In genomic region chr5:64768358-64769312, GRCh38 we compare ENCODE assay signal across 8 cellular contexts. TPM values are rescaled to one million over a fixed set of nuclear protein-coding genes. Genes with fewer than 3 reads are reported as not detected.
DNase-seq lines count a peak whose midpoint lies in the region; ATAC-seq, FAIRE-seq and TF ChIP-seq lines count a peak whose summit lies in the region.

TSS of gene CWC27 (plus strand) at chr5:64768930. CDS start at chr5:64769147, 217 bp downstream.
TSS of gene SREK1IP1 (minus strand) at chr5:64768691. CDS start at chr5:64768517, 174 bp downstream.

- H3K27me3 ChIP-seq in left ventricle myocardium inferior (ENCODE audit: low read depth), result no peaks in the 10 kb centered on the region

- intact Hi-C loops in left ventricle myocardium inferior (cut with micrococcal nuclease), result no loop called here

- peak within 1 kb of the TSS; percentile 94 for H3K4me3 ChIP-seq in left ventricle myocardium inferior

- peaks cover 2% of the 10 kb centered on the region for H3K36me3 Mint-ChIP-seq in progenitor cell of endocrine pancreas (ENCODE audit: insufficient read depth)

- peak; percentile 96 for FAIRE-seq in GM12891 (lab: Jason Lieb, UNC)

- peak; percentile 98 for ATAC-seq in HG02798 (IDR thresholded peaks at IDR 0.05; ENCODE audit: poor library complexity, unreplicated experiment)

- H3K9me3 ChIP-seq in left ventricle myocardium inferior (replicated peaks), result no peaks in the 10 kb centered on the region

- H3K27ac ChIP-seq in left ventricle myocardium inferior (replicated peaks), result peak within 1 kb of the TSS; percentile 88

- no peaks in the 10 kb centered on the region for H3K27me3 Mint-ChIP-seq in progenitor cell of endocrine pancreas

- peak within 1 kb of the TSS; percentile 97 for H3K4me3 Mint-ChIP-seq in progenitor cell of endocrine pancreas (ENCODE audit: low read depth)

- TF ChIP-seq CTCF in left ventricle myocardium inferior (IDR thresholded peaks at IDR 0.05; ENCODE audit: borderline replicate concordance), result peak; percentile 37
- peak; percentile 27 for TF ChIP-seq CTCF in progenitor cell of endocrine pancreas (IDR thresholded peaks at IDR 0.05; ENCODE audit: unreplicated experiment)

- peak within 1 kb of the TSS; percentile 99 for H3K27ac Mint-ChIP-seq in progenitor cell of endocrine pancreas

- H3K36me3 ChIP-seq in left ventricle myocardium inferior, result peaks cover 6% of the 10 kb centered on the region

- H3K4me1 Mint-ChIP-seq in progenitor cell of endocrine pancreas (ENCODE audit: low read depth), result peaks cover 21% of the 10 kb centered on the region

- peak; percentile 78; the same call in 1 of the 2 replicates for TF ChIP-seq POLR2A in GM12891 (IDR thresholded peaks at IDR 0.05; ENCODE audit: low read depth, low read length)

- DNase-seq in GM12891 (ENCODE audit: insufficient read length, low spot score), result peak; percentile 51
- DNase-seq in NCI-H1436 (lab: John Stamatoyannopoulos, UW), result peak; percentile 80
- peak; percentile 47 to 90 (median 69) for DNase-seq in T-helper 1 cell
- peak; percentile 93 for DNase-seq in amniotic epithelial cell (ENCODE audit: low read depth)
- DNase-seq in left ventricle myocardium inferior, result peak; percentile 78
- DNase-seq in progenitor cell of endocrine pancreas (ENCODE audit: low spot score, unreplicated experiment), result peak; percentile 72
- peak; percentile 85 for DNase-seq in ureter (ENCODE audit: low spot score)

- no peaks in the 10 kb centered on the region for H3K9me3 Mint-ChIP-seq in progenitor cell of endocrine pancreas (ENCODE audit: low read depth)

- peaks cover 76% of the 10 kb centered on the region for H3K4me1 ChIP-seq in left ventricle myocardium inferior

TF ChIP-seq in GM12891, 5 proteins besides CTCF, POLR2A, EP300 and RAD21:
- TF ChIP-seq POU2F2 (IDR thresholded peaks at IDR 0.05; ENCODE audit: low read depth, low read length) (peak; percentile 78), TAF1 (IDR thresholded peaks at IDR 0.05; ENCODE audit: low read depth, low read length) (peak; percentile 63), SPI1 (IDR thresholded peaks at IDR 0.05; ENCODE audit: low read depth, low read length) (no peak), PAX5 (IDR thresholded peaks at IDR 0.05; ENCODE audit: insufficient read depth, low read length, severe bottlenecking) (peak; percentile 20), POLR2AphosphoS5 (IDR thresholded peaks at IDR 0.05; ENCODE audit: low read depth, low read length) (peak; percentile 81)

RNA-seq across cellular contexts. Expression of gene CWC27, which starts in this region (rescaled TPM):
- 23.8 TPM for polyA plus RNA-seq in GM12891 (2012; ENCODE audit: low read depth, missing spikeins)
- total RNA-seq in left ventricle myocardium inferior, result 26.7 TPM
- total RNA-seq in progenitor cell of endocrine pancreas, result 33.4 and 33.9 TPM in 2 replicates
- 22.8 TPM for total RNA-seq in ureter

RNA-seq across cellular contexts. Expression of gene SREK1IP1, which starts in this region (rescaled TPM):
- polyA plus RNA-seq in GM12891 (2012; ENCODE audit: low read depth, missing spikeins), result 11.6 TPM
- 11.7 TPM for total RNA-seq in left ventricle myocardium inferior
- 25.8 and 26.5 TPM in 2 replicates for total RNA-seq in progenitor cell of endocrine pancreas
- 14.8 TPM for total RNA-seq in ureter

Comparison
In these comparisons a context has a peak if more than half of its experiments do, and no peak if none do; other contexts are left out.
1. Peak in every context shown above with its lines: DNase-seq, ATAC-seq, H3K4me3 ChIP-seq and H3K27ac ChIP-seq.